Comparison of ENCODE assay signal across 15 cellular contexts in genomic region chr10:31000071-31000787, GRCh38. TPM values are rescaled to one million over a fixed set of nuclear protein-coding genes. Genes with fewer than 3 reads are reported as not detected.
A peak's percentile ranks its signal among the peaks of the same experiment; 100 is the strongest.
DNase-seq lines count a peak whose midpoint lies in the region; ATAC-seq and TF ChIP-seq lines count a peak whose summit lies in the region.
"Had no signal": no experiment of that assay in that cellular context is flagged by ENCODE, and none has a peak within 500 bp of the region (broad histone marks: within the 10 kb centered on the region; RNA-seq: fewer than 3 reads in every experiment).

No MANE protein-coding gene starts in this region.

- TF ChIP-seq CTCF in chondrocyte (IDR thresholded peaks at IDR 0.05) = no peak
- TF ChIP-seq CTCF in mucosa of descending colon (IDR thresholded peaks at IDR 0.05) = no peak

- CTCF ChIA-PET in activated CD4-positive, alpha-beta memory T cell treated with anti-CD3 and anti-CD28 coated beads, Interleukin-2, amount 10 ng/mL, durations not matched to agents 7 days and 5 days (lab: Charles Lee) = interaction anchor here (3.1 kb wide), 1 partner anchor 31 kb away, joined by 25 read pairs; the partner anchor contains the start of gene ZNF438
- CTCF ChIA-PET in activated CD4-positive, alpha-beta memory T cell treated with anti-CD3 and anti-CD28 coated beads for 36 hours (lab: Charles Lee) = interaction anchor here (1.3 kb wide), 1 partner anchor 491 kb away, joined by 3 read pairs; no protein-coding TSS in a partner anchor

- H3K9me3 ChIP-seq in mucosa of descending colon = peaks cover 4% of the 10 kb centered on the region
- H3K9me3 ChIP-seq: upper lobe of right lung had no signal

- H3K4me1 Mint-ChIP-seq in activated CD4-positive, alpha-beta memory T cell treated with anti-CD3 and anti-CD28 coated beads, Interleukin-2, amount 10 ng/mL, durations not matched to agents 7 days and 5 days = peaks cover 56% of the 10 kb centered on the region
- peaks cover 52% of the 10 kb centered on the region for H3K4me1 Mint-ChIP-seq in activated CD4-positive, alpha-beta memory T cell treated with anti-CD3 and anti-CD28 coated beads for 36 hours (ENCODE audit: low read depth)
- H3K4me1 Mint-ChIP-seq in chondrocyte (ENCODE audit: low read depth) = peaks cover 41% of the 10 kb centered on the region

- intact Hi-C loops in activated CD4-positive, alpha-beta memory T cell treated with anti-CD3 and anti-CD28 coated beads for 36 hours (cut with micrococcal nuclease) = no loop called here
- intact Hi-C loops in mucosa of descending colon (cut with DNase I, micrococcal nuclease) = no loop called here

- H3K36me3 ChIP-seq in mucosa of descending colon (ENCODE audit: low read depth) = no peaks in the 10 kb centered on the region
- H3K36me3 ChIP-seq: right atrium auricular region, upper lobe of right lung had no signal

- no peaks in the 10 kb centered on the region for H3K4me1 ChIP-seq in mucosa of descending colon (ENCODE audit: low read depth)

- no peak for DNase-seq in activated CD4-positive, alpha-beta memory T cell treated with anti-CD3 and anti-CD28 coated beads, Interleukin-2, amount 10 ng/mL, durations not matched to agents 7 days and 5 days
- DNase-seq in activated CD4-positive, alpha-beta memory T cell treated with anti-CD3 and anti-CD28 coated beads for 36 hours = no peak
- DNase-seq in chondrocyte (ENCODE audit: low spot score) (no peak), mucosa of descending colon (no peak), cerebellar nuclear complex (lab: John Stamatoyannopoulos, UW) (no peak), anterior cingulate cortex (lab: John Stamatoyannopoulos, UW) (no peak)
- no peak for DNase-seq in activated naive CD4-positive, alpha-beta T cell (lab: John Stamatoyannopoulos, UW)
- DNase-seq: activated CD8-positive, alpha-beta memory T cell treated with anti-CD3 and anti-CD28 coated beads, Interleukin-2, amount 10 ng/mL, durations not matched to agents 7 days and 5 days; activated naive CD4-positive, alpha-beta T cell treated with Interleukin-2 at 50 U/mL for 16 hours; NCI-H510A treated with DMSO at 0.1 percent for 48 hours; stimulated activated CD8-positive, alpha-beta memory T cell treated with anti-CD3 and anti-CD28 coated beads, Interleukin-4, amount 100 ng/mL, for 48 hours; upper lobe of right lung had no signal

- POLR2A ChIA-PET in activated CD4-positive, alpha-beta memory T cell treated with anti-CD3 and anti-CD28 coated beads, Interleukin-2, amount 10 ng/mL, durations not matched to agents 7 days and 5 days (lab: Charles Lee) = interaction anchor here (1.1 to 3.7 kb wide), 3 partner anchors 8 to 32 kb away, joined by 3 to 28 read pairs (median 9); partner anchors contain the start of gene ZNF438
- POLR2A ChIA-PET in activated CD4-positive, alpha-beta memory T cell treated with anti-CD3 and anti-CD28 coated beads for 36 hours (lab: Charles Lee) = interaction anchor here (2.0 kb wide), 1 partner anchor 32 kb away, joined by 10 read pairs; the partner anchor contains the start of gene ZNF438

- no peak overlapping the region for H3K4me3 ChIP-seq in mucosa of descending colon
- H3K4me3 ChIP-seq: right atrium auricular region had no signal

- H3K36me3 Mint-ChIP-seq in activated CD4-positive, alpha-beta memory T cell treated with anti-CD3 and anti-CD28 coated beads, Interleukin-2, amount 10 ng/mL, durations not matched to agents 7 days and 5 days (ENCODE audit: low read depth) = peaks cover 23% of the 10 kb centered on the region
- H3K36me3 Mint-ChIP-seq in activated CD4-positive, alpha-beta memory T cell treated with anti-CD3 and anti-CD28 coated beads for 36 hours = no peaks in the 10 kb centered on the region
- H3K36me3 Mint-ChIP-seq in chondrocyte (ENCODE audit: low read depth) = no peaks in the 10 kb centered on the region

- H3K27me3 Mint-ChIP-seq in activated CD4-positive, alpha-beta memory T cell treated with anti-CD3 and anti-CD28 coated beads, Interleukin-2, amount 10 ng/mL, durations not matched to agents 7 days and 5 days = no peaks in the 10 kb centered on the region
- H3K27me3 Mint-ChIP-seq in activated CD4-positive, alpha-beta memory T cell treated with anti-CD3 and anti-CD28 coated beads for 36 hours = no peaks in the 10 kb centered on the region
- no peaks in the 10 kb centered on the region for H3K27me3 Mint-ChIP-seq in chondrocyte (ENCODE audit: low read depth)
- H3K27me3 Mint-ChIP-seq: activated CD8-positive, alpha-beta memory T cell treated with anti-CD3 and anti-CD28 coated beads, Interleukin-2, amount 10 ng/mL, durations not matched to agents 7 days and 5 days had no signal

- ATAC-seq in mucosa of descending colon = peak; percentile 43
- ATAC-seq in GM21576 (IDR thresholded peaks at IDR 0.05; ENCODE audit: unreplicated experiment) = no peak
- ATAC-seq: WTC11 had no signal

- no peak overlapping the region for H3K4me3 Mint-ChIP-seq in activated CD4-positive, alpha-beta memory T cell treated with anti-CD3 and anti-CD28 coated beads, Interleukin-2, amount 10 ng/mL, durations not matched to agents 7 days and 5 days
- no peak overlapping the region for H3K4me3 Mint-ChIP-seq in activated CD4-positive, alpha-beta memory T cell treated with anti-CD3 and anti-CD28 coated beads for 36 hours
- no peak overlapping the region for H3K4me3 Mint-ChIP-seq in chondrocyte (ENCODE audit: unreplicated experiment)
- H3K4me3 Mint-ChIP-seq: WTC11 had no signal

- H3K27ac Mint-ChIP-seq in activated CD4-positive, alpha-beta memory T cell treated with anti-CD3 and anti-CD28 coated beads, Interleukin-2, amount 10 ng/mL, durations not matched to agents 7 days and 5 days = peak overlapping the region; percentile 0
- H3K27ac Mint-ChIP-seq in activated CD4-positive, alpha-beta memory T cell treated with anti-CD3 and anti-CD28 coated beads for 36 hours = no peak overlapping the region
- H3K27ac Mint-ChIP-seq in chondrocyte (ENCODE audit: unreplicated experiment) = peak overlapping the region; percentile 62
- H3K27ac Mint-ChIP-seq: WTC11 had no signal

- H3K9me3 Mint-ChIP-seq in activated CD4-positive, alpha-beta memory T cell treated with anti-CD3 and anti-CD28 coated beads, Interleukin-2, amount 10 ng/mL, durations not matched to agents 7 days and 5 days = peaks cover 5% of the 10 kb centered on the region
- peaks cover 4% of the 10 kb centered on the region for H3K9me3 Mint-ChIP-seq in activated CD4-positive, alpha-beta memory T cell treated with anti-CD3 and anti-CD28 coated beads for 36 hours
- peaks cover 15% of the 10 kb centered on the region for H3K9me3 Mint-ChIP-seq in chondrocyte (ENCODE audit: low read depth)

RNA-seq across cellular contexts. Expression of gene ZNF438, which starts 31.4 kb away (rescaled TPM):
- total RNA-seq in activated CD4-positive, alpha-beta memory T cell treated with anti-CD3 and anti-CD28 coated beads, Interleukin-2, amount 10 ng/mL, durations not matched to agents 7 days and 5 days = 1 to 10 TPM; 6.3 to 6.5 TPM
- total RNA-seq in activated CD4-positive, alpha-beta memory T cell treated with anti-CD3 and anti-CD28 coated beads for 36 hours = 1 to 10 TPM; 3.7 TPM
- 4.4 to 6.0 TPM (median 4.9 TPM) in 3 replicates for total RNA-seq in chondrocyte
- total RNA-seq in mucosa of descending colon = 10 to 100 TPM in 1 of 3 donors, 1 to 10 TPM in 2; 4.7 to 12.3 (median 5.0) TPM
